In genomic region chr1:207964195-207964966, GRCh38 we compare ENCODE assay signal across 9 cellular contexts. TPM values are rescaled to one million over a fixed set of nuclear protein-coding genes. Genes with fewer than 3 reads are reported as not detected.
DNase-seq lines count a peak whose midpoint lies in the region; ATAC-seq and TF ChIP-seq lines count a peak whose summit lies in the region.
"Had no signal": no experiment of that assay in that cellular context is flagged by ENCODE, and none has a peak within 500 bp of the region (broad histone marks: within the 10 kb centered on the region; RNA-seq: fewer than 3 reads in every experiment).

No MANE protein-coding gene starts in this region.

- DNase-seq in WERI-Rb-1, result no peak
- DNase-seq in heart left ventricle, result no peak
- DNase-seq in renal cortical epithelial cell (ENCODE audit: low read depth), result peak; percentile 73
- DNase-seq in Kasumi-1 (lab: John Stamatoyannopoulos, UW), result no peak

- H3K9me3 ChIP-seq in ES-I3 (ENCODE audit: control insufficient read depth, insufficient read depth, low read length) (no peaks in the 10 kb centered on the region), WERI-Rb-1 (ENCODE audit: severe bottlenecking) (peaks cover 4% of the 10 kb centered on the region), heart left ventricle (no peaks in the 10 kb centered on the region)

- 53 to 64% (median 58%) methylated on average over 24 to 25 of the region's 25 CpGs for whole genome bisulfite sequencing in heart left ventricle, 4 donors

- peak overlapping the region; percentile 54; the same call in 1 of the 2 replicates for H3K9ac ChIP-seq in ES-I3 (ENCODE audit: low read depth, low read length)

- no peak for TF ChIP-seq POLR2A in heart left ventricle (IDR thresholded peaks at IDR 0.05)

- H3K4me3 ChIP-seq in WERI-Rb-1 (ENCODE audit: low read depth, low read length) (no peak overlapping the region), heart left ventricle (peak overlapping the region in 11 of 12 donors; percentile 3 to 73 (median 57))
- H3K4me3 ChIP-seq: GM12878 had no signal

- H3K27ac ChIP-seq in WERI-Rb-1 (peak overlapping the region; percentile 81), heart left ventricle (peak overlapping the region; percentile 83 to 100 (median 95))

- intact Hi-C loops in heart left ventricle (cut with DNase I), result loop anchor here in 8 of 10 donors (5.0 to 10.0 kb wide), 5 partner anchors 67 to 140 kb away; no protein-coding TSS in a partner anchor

- TF ChIP-seq CTCF in WERI-Rb-1 (IDR thresholded peaks at IDR 0.05; ENCODE audit: low read depth, low read length) (no peak), heart left ventricle (IDR thresholded peaks at IDR 0.05) (no peak)

- no peaks in the 10 kb centered on the region for H3K36me3 ChIP-seq in ES-I3 (ENCODE audit: insufficient read depth, low read length)
- H3K36me3 ChIP-seq in WERI-Rb-1, result no peaks in the 10 kb centered on the region
- no peaks in the 10 kb centered on the region for H3K36me3 ChIP-seq in heart left ventricle

- H3K27me3 ChIP-seq in WERI-Rb-1 (ENCODE audit: insufficient read depth, low read depth, severe bottlenecking) (no peaks in the 10 kb centered on the region), heart left ventricle (peaks cover 0 to 7% (median 0%) of the 10 kb centered on the region in 9 donors)

- ATAC-seq in heart left ventricle (peak in 3 of 4 donors; percentile 2 to 10 (median 9)), GM19324 (IDR thresholded peaks at IDR 0.05; ENCODE audit: low FRiP score, unreplicated experiment) (no peak), HG02642 (IDR thresholded peaks at IDR 0.05; ENCODE audit: poor library complexity, unreplicated experiment) (no peak), GM19463 (IDR thresholded peaks at IDR 0.05; ENCODE audit: unreplicated experiment) (no peak)

- H3K4me1 ChIP-seq in ES-I3 (ENCODE audit: insufficient read depth, low read length), result no peaks in the 10 kb centered on the region; the same call in 1 of the 2 replicates
- H3K4me1 ChIP-seq in heart left ventricle, result peaks cover 0 to 60% (median 42%) of the 10 kb centered on the region in 12 donors

RNA-seq across cellular contexts. Expression of gene CD34, which starts 53.5 kb away (rescaled TPM):
- total RNA-seq in heart left ventricle (100 to 1,000 TPM in 1 of 9 donors, 10 to 100 TPM in 8; 43.6 to 103 (median 63.8) TPM), renal cortical epithelial cell (0.35 TPM in 2 replicates)
- polyA plus RNA-seq in heart left ventricle, result 10 to 100 TPM; 37.4 to 41.8 TPM

Comparison
In these comparisons a context has a peak if more than half of its experiments do, and no peak if none do; other contexts are left out.
1. ATAC-seq: peak in heart left ventricle (3 of 4); none in GM19324 (single experiment), HG02642 (single experiment) and GM19463 (single experiment).
2. RNA of gene CD34, which starts 53.5 kb away (total RNA-seq): 43.6 to 103 TPM in heart left ventricle; 0.35 TPM in renal cortical epithelial cell; every median in the first group is over 10 times any median in the second.